Comparison of ENCODE assay signal across 24 cellular contexts in genomic region chr3:156044634-156044975, GRCh38.
"Had no signal": no experiment of that assay in that cellular context is flagged by ENCODE, and none has a peak within 500 bp of the region (broad histone marks: within the 10 kb centered on the region; RNA-seq: fewer than 3 reads in every experiment).

No MANE protein-coding gene starts in this region.

- ATAC-seq: activated CD4-positive, alpha-beta T cell treated with anti-CD3 and anti-CD28 coated beads for 36 hours; activated CD4-positive, CD25-positive, alpha-beta regulatory T cell treated with anti-CD3 and anti-CD28 coated beads, Interleukin-2, amount 50 U/mL, for 24 hours; activated CD8-positive, alpha-beta memory T cell treated with anti-CD3 and anti-CD28 coated beads, Interleukin-2, amount 10 ng/mL, durations not matched to agents 7 days and 5 days; activated CD8-positive, alpha-beta T cell treated with anti-CD3 and anti-CD28 coated beads, Interleukin-2, amount 10 ng/mL, durations not matched to agents 7 days and 5 days; effector memory CD8-positive, alpha-beta T cell; foreskin keratinocyte; gastrocnemius medialis; T-helper 17 cell had no signal

- H3K27ac ChIP-seq: brain microvascular endothelial cell, esophagus muscularis mucosa, foreskin keratinocyte, gastrocnemius medialis, heart left ventricle, WERI-Rb-1 had no signal

- H3K4me3 Mint-ChIP-seq: activated B cell treated with CpG ODN at 0.5 μM for 24 hours; activated CD4-positive, alpha-beta memory T cell treated with anti-CD3 and anti-CD28 coated beads for 36 hours; activated CD4-positive, alpha-beta T cell treated with anti-CD3 and anti-CD28 coated beads for 36 hours; activated CD4-positive, alpha-beta T cell treated with anti-CD3 and anti-CD28 coated beads, Interleukin-2, amount 10 ng/mL, durations not matched to agents 24 days and 14 days; activated CD8-positive, alpha-beta memory T cell treated with anti-CD3 and anti-CD28 coated beads, Interleukin-2, amount 10 ng/mL, durations not matched to agents 7 days and 5 days; activated CD8-positive, alpha-beta T cell treated with anti-CD3 and anti-CD28 coated beads, Interleukin-2, amount 10 ng/mL, durations not matched to agents 7 days and 5 days; activated naive CD4-positive, alpha-beta T cell treated with anti-CD3 and anti-CD28 coated beads for 36 hours; activated naive CD4-positive, alpha-beta T cell treated with anti-CD3 and anti-CD28 coated beads, Interleukin-2, amount 50 U/mL, for 24 hours; activated naive CD8-positive, alpha-beta T cell treated with anti-CD3 and anti-CD28 coated beads, Interleukin-2, amount 10 ng/mL, durations not matched to agents 7 days and 5 days; activated T-helper 1 cell treated with anti-CD3 and anti-CD28 coated beads, Interleukin-12 subunit alpha, Interleukin-12 subunit beta, Interleukin-2, Interleukin-4 antibody, amounts not matched to agents 30 ng/mL and 10 ng/mL and 1 ng/mL, durations not matched to agents 14 hours and 24 hours and 36 hours; effector memory CD8-positive, alpha-beta T cell; T-helper 17 cell; T-helper 2 cell treated with Interferon-gamma antibody and Interleukin-4, amounts not matched to agents 5 μg/mL and 100 μg/mL, for 36 hours had no signal

- H3K4me1 ChIP-seq: esophagus muscularis mucosa, foreskin keratinocyte, gastrocnemius medialis, heart left ventricle had no signal

- H3K4me1 Mint-ChIP-seq: activated B cell treated with CpG ODN at 0.5 μM for 24 hours; activated CD4-positive, alpha-beta T cell treated with anti-CD3 and anti-CD28 coated beads for 36 hours; activated CD4-positive, alpha-beta T cell treated with anti-CD3 and anti-CD28 coated beads, Interleukin-2, amount 10 ng/mL, durations not matched to agents 24 days and 14 days; activated CD8-positive, alpha-beta memory T cell treated with anti-CD3 and anti-CD28 coated beads, Interleukin-2, amount 10 ng/mL, durations not matched to agents 7 days and 5 days; activated naive CD4-positive, alpha-beta T cell treated with anti-CD3 and anti-CD28 coated beads, Interleukin-2, amount 50 U/mL, for 24 hours; activated naive CD8-positive, alpha-beta T cell treated with anti-CD3 and anti-CD28 coated beads, Interleukin-2, amount 10 ng/mL, durations not matched to agents 7 days and 5 days had no signal

- H3K9me3 Mint-ChIP-seq: activated B cell treated with CpG ODN at 0.5 μM for 24 hours; activated CD4-positive, alpha-beta memory T cell treated with anti-CD3 and anti-CD28 coated beads for 36 hours; activated CD4-positive, alpha-beta T cell treated with anti-CD3 and anti-CD28 coated beads, Interleukin-2, amount 10 ng/mL, durations not matched to agents 24 days and 14 days; activated naive CD4-positive, alpha-beta T cell treated with anti-CD3 and anti-CD28 coated beads for 36 hours; activated naive CD4-positive, alpha-beta T cell treated with anti-CD3 and anti-CD28 coated beads, Interleukin-2, amount 50 U/mL, for 24 hours; activated naive CD8-positive, alpha-beta T cell treated with anti-CD3 and anti-CD28 coated beads, Interleukin-2, amount 10 ng/mL, durations not matched to agents 7 days and 5 days; activated T-helper 1 cell treated with anti-CD3 and anti-CD28 coated beads, Interleukin-12 subunit alpha, Interleukin-12 subunit beta, Interleukin-2, Interleukin-4 antibody, amounts not matched to agents 30 ng/mL and 10 ng/mL and 1 ng/mL, durations not matched to agents 14 hours and 24 hours and 36 hours; activated T-helper 2 cell treated with anti-CD3 and anti-CD28 coated beads, Interferon-gamma antibody, Interleukin-2, Interleukin-4, amounts not matched to agents 10 μg/mL and 5 μg/mL and 100 μg/mL, durations not matched to agents 14 hours and 24 hours and 36 hours; effector memory CD8-positive, alpha-beta T cell; T-helper 2 cell treated with Interferon-gamma antibody and Interleukin-4, amounts not matched to agents 5 μg/mL and 100 μg/mL, for 36 hours had no signal

- H3K36me3 ChIP-seq: brain microvascular endothelial cell, esophagus muscularis mucosa, gastrocnemius medialis, heart left ventricle, WERI-Rb-1 had no signal

- H3K27ac Mint-ChIP-seq: activated B cell treated with CpG ODN at 0.5 μM for 24 hours; activated CD4-positive, alpha-beta memory T cell treated with anti-CD3 and anti-CD28 coated beads for 36 hours; activated CD4-positive, alpha-beta T cell treated with anti-CD3 and anti-CD28 coated beads for 36 hours; activated CD4-positive, alpha-beta T cell treated with anti-CD3 and anti-CD28 coated beads, Interleukin-2, amount 10 ng/mL, durations not matched to agents 24 days and 14 days; activated CD8-positive, alpha-beta memory T cell treated with anti-CD3 and anti-CD28 coated beads, Interleukin-2, amount 10 ng/mL, durations not matched to agents 7 days and 5 days; activated CD8-positive, alpha-beta T cell treated with anti-CD3 and anti-CD28 coated beads, Interleukin-2, amount 10 ng/mL, durations not matched to agents 7 days and 5 days; activated naive CD4-positive, alpha-beta T cell treated with anti-CD3 and anti-CD28 coated beads for 36 hours; activated naive CD4-positive, alpha-beta T cell treated with anti-CD3 and anti-CD28 coated beads, Interleukin-2, amount 50 U/mL, for 24 hours; activated naive CD8-positive, alpha-beta T cell treated with anti-CD3 and anti-CD28 coated beads, Interleukin-2, amount 10 ng/mL, durations not matched to agents 7 days and 5 days; activated T-helper 1 cell treated with anti-CD3 and anti-CD28 coated beads, Interleukin-12 subunit alpha, Interleukin-12 subunit beta, Interleukin-2, Interleukin-4 antibody, amounts not matched to agents 30 ng/mL and 10 ng/mL and 1 ng/mL, durations not matched to agents 14 hours and 24 hours and 36 hours; activated T-helper 2 cell treated with anti-CD3 and anti-CD28 coated beads, Interferon-gamma antibody, Interleukin-2, Interleukin-4, amounts not matched to agents 10 μg/mL and 5 μg/mL and 100 μg/mL, durations not matched to agents 14 hours and 24 hours and 36 hours; effector memory CD8-positive, alpha-beta T cell; T-helper 2 cell treated with Interferon-gamma antibody and Interleukin-4, amounts not matched to agents 5 μg/mL and 100 μg/mL, for 36 hours had no signal

- H3K4me3 ChIP-seq: esophagus muscularis mucosa, gastrocnemius medialis, heart left ventricle had no signal

- DNase-seq: activated B cell treated with CpG ODN at 0.5 μM for 24 hours, cortex of kidney, dermis blood vessel endothelial cell, foreskin keratinocyte, gastrocnemius medialis, T1000 had no signal

- H3K36me3 Mint-ChIP-seq: activated CD4-positive, alpha-beta memory T cell treated with anti-CD3 and anti-CD28 coated beads for 36 hours; activated CD8-positive, alpha-beta memory T cell treated with anti-CD3 and anti-CD28 coated beads, Interleukin-2, amount 10 ng/mL, durations not matched to agents 7 days and 5 days; activated naive CD4-positive, alpha-beta T cell treated with anti-CD3 and anti-CD28 coated beads, Interleukin-2, amount 50 U/mL, for 24 hours; activated naive CD8-positive, alpha-beta T cell treated with anti-CD3 and anti-CD28 coated beads, Interleukin-2, amount 10 ng/mL, durations not matched to agents 7 days and 5 days had no signal

- H3K9me3 ChIP-seq: esophagus muscularis mucosa, gastrocnemius medialis, heart left ventricle had no signal

- H3K27me3 ChIP-seq: brain microvascular endothelial cell, esophagus muscularis mucosa, gastrocnemius medialis, heart left ventricle had no signal
